In the genomic region with DNA sequence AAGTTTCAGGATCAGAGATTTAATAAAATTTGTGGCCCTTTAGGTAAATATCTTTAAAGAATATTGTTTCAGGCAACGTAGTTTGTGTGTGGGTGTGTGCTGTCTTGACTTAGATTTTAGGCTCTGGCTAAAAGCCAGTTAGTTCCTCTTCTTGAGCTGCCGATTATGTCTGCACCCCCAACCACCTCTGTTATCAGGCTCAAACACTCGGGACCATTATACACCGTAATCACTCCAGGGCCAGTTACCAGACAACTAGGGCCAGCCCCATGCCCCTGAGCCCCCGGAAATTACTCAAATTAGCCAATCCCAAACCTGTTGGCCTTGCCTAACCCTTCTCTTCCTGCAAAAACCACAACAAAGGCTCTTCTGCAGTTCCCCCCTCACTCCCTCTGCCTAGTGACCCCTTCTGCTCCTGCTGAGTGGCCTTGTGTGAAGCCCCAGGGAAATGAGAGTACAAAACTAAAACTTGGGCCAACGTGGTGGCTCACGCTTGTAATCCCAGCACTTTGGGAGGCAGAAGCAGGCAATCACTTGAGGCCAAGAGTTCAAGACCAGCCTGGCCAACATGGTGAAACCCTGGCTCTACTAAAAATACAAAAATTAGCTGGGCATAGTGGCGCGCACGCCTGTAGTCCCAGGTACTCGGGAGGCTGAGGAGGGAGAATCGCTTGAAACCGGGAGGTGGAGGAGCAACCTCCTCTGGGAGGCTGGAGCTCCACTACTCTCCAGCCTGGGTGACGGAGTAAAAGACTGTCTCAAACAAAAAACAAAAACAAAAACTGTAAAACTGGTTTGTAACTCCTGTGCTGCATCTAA, we compare ENCODE assay signal across 1 cellular context.
TF ChIP-seq lines count a peak whose summit lies in the region.

No MANE protein-coding gene starts in this region.

TF ChIP-seq in HepG2, 621 proteins besides CTCF, POLR2A, EP300 and RAD21 (continued from another document and continues in another):
- peak; percentile 87 for TF ChIP-seq PRDM10 (CRISPR knock-in tag; IDR thresholded peaks at IDR 0.05; ENCODE audit: low read depth)
- peak; percentile 96 for TF ChIP-seq ZNF460 (CRISPR knock-in tag; IDR thresholded peaks at IDR 0.05; ENCODE audit: borderline replicate concordance)
- TF ChIP-seq FOSL2 (CRISPR knock-in tag; IDR thresholded peaks at IDR 0.05), result peak; percentile 66
- TF ChIP-seq ZMYM4 (CRISPR knock-in tag; IDR thresholded peaks at IDR 0.05), result peak; percentile 64
- TF ChIP-seq ZNF850 (CRISPR knock-in tag; conservative IDR thresholded peaks at IDR 0.05), result no peak
- TF ChIP-seq ZFP82 (CRISPR knock-in tag; IDR thresholded peaks at IDR 0.05; ENCODE audit: borderline replicate concordance), result no peak
- TF ChIP-seq ZNF605 (CRISPR knock-in tag; IDR thresholded peaks at IDR 0.05), result 0 out of 2 replicates have a peak, but pooled peaks have one; percentile 8
- TF ChIP-seq ZNF772 (CRISPR knock-in tag; IDR thresholded peaks at IDR 0.05), result no peak
- no peak for TF ChIP-seq PAF1 (CRISPR knock-in tag; IDR thresholded peaks at IDR 0.05)
- TF ChIP-seq HDAC1 (CRISPR knock-in tag; IDR thresholded peaks at IDR 0.05), result peak; percentile 60
- peak; percentile 55; the same call in 1 of the 2 replicates for TF ChIP-seq ZNF746 (CRISPR knock-in tag; IDR thresholded peaks at IDR 0.05)
- peak; percentile 63; the same call in 1 of the 2 replicates for TF ChIP-seq ZNF609 (CRISPR knock-in tag; IDR thresholded peaks at IDR 0.05; ENCODE audit: borderline replicate concordance)
- 0 out of 2 replicates have a peak, but pooled peaks have one; percentile 39 for TF ChIP-seq TCF7L2 (IDR thresholded peaks at IDR 0.05; ENCODE audit: low read depth, low read length)
- TF ChIP-seq PCBP1 (IDR thresholded peaks at IDR 0.05; ENCODE audit: borderline replicate concordance, low read depth, low read length), result no peak
- 0 out of 2 replicates have a peak, but pooled peaks have one; percentile 12 for TF ChIP-seq RFX3 (CRISPR knock-in tag; IDR thresholded peaks at IDR 0.05)
- TF ChIP-seq, protein P1, sequence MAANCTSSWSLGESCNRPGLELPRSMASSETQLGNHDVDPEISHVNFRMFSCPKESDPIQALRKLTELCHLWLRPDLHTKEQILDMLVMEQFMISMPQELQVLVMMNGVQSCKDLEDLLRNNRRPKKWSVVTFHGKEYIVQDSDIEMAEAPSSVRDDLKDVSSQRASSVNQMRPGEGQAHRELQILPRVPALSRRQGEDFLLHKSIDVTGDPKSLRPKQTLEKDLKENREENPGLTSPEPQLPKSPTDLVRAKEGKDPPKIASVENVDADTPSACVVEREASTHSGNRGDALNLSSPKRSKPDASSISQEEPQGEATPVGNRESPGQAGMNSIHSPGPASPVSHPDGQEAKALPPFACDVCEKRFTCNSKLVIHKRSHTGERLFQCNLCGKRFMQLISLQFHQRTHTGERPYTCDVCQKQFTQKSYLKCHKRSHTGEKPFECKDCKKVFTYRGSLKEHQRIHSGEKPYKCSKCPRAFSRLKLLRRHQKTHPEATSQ (CRISPR knock-in tag; IDR thresholded peaks at IDR 0.05; ENCODE audit: borderline replicate concordance), result no peak
- no peak for TF ChIP-seq ZNF329 (CRISPR knock-in tag; IDR thresholded peaks at IDR 0.05; ENCODE audit: low read depth)
- no peak for TF ChIP-seq MLLT10 (CRISPR knock-in tag; IDR thresholded peaks at IDR 0.05)
- no peak for TF ChIP-seq ZZZ3 (CRISPR knock-in tag; IDR thresholded peaks at IDR 0.05; ENCODE audit: borderline replicate concordance)
- peak; percentile 79 for TF ChIP-seq RXRB (CRISPR knock-in tag; IDR thresholded peaks at IDR 0.05; ENCODE audit: borderline replicate concordance)
- TF ChIP-seq ZFP62 (CRISPR knock-in tag; IDR thresholded peaks at IDR 0.05), result no peak
- TF ChIP-seq REPIN1 (CRISPR knock-in tag; IDR thresholded peaks at IDR 0.05; ENCODE audit: borderline replicate concordance, low read depth), result 0 out of 2 replicates have a peak, but pooled peaks have one; percentile 38
- no peak for TF ChIP-seq SRSF1 (optimal IDR thresholded peaks at IDR 0.05; ENCODE audit: low read depth, low read length)
- TF ChIP-seq SMARCC2 (IDR thresholded peaks at IDR 0.05), result no peak
- no peak for TF ChIP-seq LCORL (IDR thresholded peaks at IDR 0.05)
- TF ChIP-seq LCORL (CRISPR knock-in tag; IDR thresholded peaks at IDR 0.05), result peak; percentile 67
- TF ChIP-seq, protein P2, sequence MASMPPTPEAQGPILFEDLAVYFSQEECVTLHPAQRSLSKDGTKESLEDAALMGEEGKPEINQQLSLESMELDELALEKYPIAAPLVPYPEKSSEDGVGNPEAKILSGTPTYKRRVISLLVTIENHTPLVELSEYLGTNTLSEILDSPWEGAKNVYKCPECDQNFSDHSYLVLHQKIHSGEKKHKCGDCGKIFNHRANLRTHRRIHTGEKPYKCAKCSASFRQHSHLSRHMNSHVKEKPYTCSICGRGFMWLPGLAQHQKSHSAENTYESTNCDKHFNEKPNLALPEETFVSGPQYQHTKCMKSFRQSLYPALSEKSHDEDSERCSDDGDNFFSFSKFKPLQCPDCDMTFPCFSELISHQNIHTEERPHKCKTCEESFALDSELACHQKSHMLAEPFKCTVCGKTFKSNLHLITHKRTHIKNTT (CRISPR knock-in tag; IDR thresholded peaks at IDR 0.05), result no peak
- no peak for TF ChIP-seq CHD4 (IDR thresholded peaks at IDR 0.05; ENCODE audit: borderline replicate concordance, low read length)
- TF ChIP-seq, protein P3, sequence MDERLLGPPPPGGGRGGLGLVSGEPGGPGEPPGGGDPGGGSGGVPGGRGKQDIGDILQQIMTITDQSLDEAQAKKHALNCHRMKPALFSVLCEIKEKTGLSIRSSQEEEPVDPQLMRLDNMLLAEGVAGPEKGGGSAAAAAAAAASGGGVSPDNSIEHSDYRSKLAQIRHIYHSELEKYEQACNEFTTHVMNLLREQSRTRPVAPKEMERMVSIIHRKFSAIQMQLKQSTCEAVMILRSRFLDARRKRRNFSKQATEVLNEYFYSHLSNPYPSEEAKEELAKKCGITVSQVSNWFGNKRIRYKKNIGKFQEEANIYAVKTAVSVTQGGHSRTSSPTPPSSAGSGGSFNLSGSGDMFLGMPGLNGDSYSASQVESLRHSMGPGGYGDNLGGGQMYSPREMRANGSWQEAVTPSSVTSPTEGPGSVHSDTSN (CRISPR knock-in tag; IDR thresholded peaks at IDR 0.05), result no peak
- no peak for TF ChIP-seq U2AF1 (optimal IDR thresholded peaks at IDR 0.05; ENCODE audit: low read depth, low read length)
- TF ChIP-seq, protein P4, sequence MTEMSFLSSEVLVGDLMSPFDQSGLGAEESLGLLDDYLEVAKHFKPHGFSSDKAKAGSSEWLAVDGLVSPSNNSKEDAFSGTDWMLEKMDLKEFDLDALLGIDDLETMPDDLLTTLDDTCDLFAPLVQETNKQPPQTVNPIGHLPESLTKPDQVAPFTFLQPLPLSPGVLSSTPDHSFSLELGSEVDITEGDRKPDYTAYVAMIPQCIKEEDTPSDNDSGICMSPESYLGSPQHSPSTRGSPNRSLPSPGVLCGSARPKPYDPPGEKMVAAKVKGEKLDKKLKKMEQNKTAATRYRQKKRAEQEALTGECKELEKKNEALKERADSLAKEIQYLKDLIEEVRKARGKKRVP (CRISPR knock-in tag; IDR thresholded peaks at IDR 0.05), result 0 out of 4 replicates have a peak, but pooled peaks of 1 of the 2 experiments have one; percentile 15
- no peak for TF ChIP-seq ZBTB20 (CRISPR knock-in tag; IDR thresholded peaks at IDR 0.05; ENCODE audit: borderline replicate concordance, low read depth)
- TF ChIP-seq REST (IDR thresholded peaks at IDR 0.05; ENCODE audit: borderline replicate concordance in 1 of 2, low read depth in 1 of 2, low read length in 2 of 2), result 0 out of 4 replicates have a peak, but pooled peaks of 1 of the 2 experiments have one; percentile 8
- no peak for TF ChIP-seq ZFYVE20 (CRISPR knock-in tag; IDR thresholded peaks at IDR 0.05; ENCODE audit: borderline replicate concordance, low read depth)
- no peak for TF ChIP-seq CBX5 (CRISPR knock-in tag; IDR thresholded peaks at IDR 0.05; ENCODE audit: borderline replicate concordance)
- TF ChIP-seq MEIS1 (CRISPR knock-in tag; IDR thresholded peaks at IDR 0.05; ENCODE audit: borderline replicate concordance), result no peak
- peak; percentile 71 for TF ChIP-seq NFYC (CRISPR knock-in tag; IDR thresholded peaks at IDR 0.05)
- TF ChIP-seq ZNF501 (CRISPR knock-in tag; IDR thresholded peaks at IDR 0.05), result no peak
- TF ChIP-seq ZSCAN30 (CRISPR knock-in tag; IDR thresholded peaks at IDR 0.05), result no peak
- TF ChIP-seq SMAD9 (CRISPR knock-in tag; IDR thresholded peaks at IDR 0.05), result no peak
- no peak for TF ChIP-seq SNRNP70 (IDR thresholded peaks at IDR 0.05; ENCODE audit: low read depth, low read length)
- 0 out of 2 replicates have a peak, but pooled peaks have one; percentile 24 for TF ChIP-seq ARHGAP35 (CRISPR knock-in tag; IDR thresholded peaks at IDR 0.05; ENCODE audit: borderline replicate concordance)
- TF ChIP-seq KMT2A (CRISPR knock-in tag; IDR thresholded peaks at IDR 0.05), result no peak
- TF ChIP-seq, protein P5, sequence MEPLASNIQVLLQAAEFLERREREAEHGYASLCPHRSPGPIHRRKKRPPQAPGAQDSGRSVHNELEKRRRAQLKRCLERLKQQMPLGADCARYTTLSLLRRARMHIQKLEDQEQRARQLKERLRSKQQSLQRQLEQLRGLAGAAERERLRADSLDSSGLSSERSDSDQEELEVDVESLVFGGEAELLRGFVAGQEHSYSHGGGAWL (CRISPR knock-in tag; IDR thresholded peaks at IDR 0.05), result no peak
- TF ChIP-seq SMAD1 (CRISPR knock-in tag; IDR thresholded peaks at IDR 0.05; ENCODE audit: borderline replicate concordance, low read depth), result no peak
